21 cellular contexts compared by ENCODE assay signal in the genomic region with DNA sequence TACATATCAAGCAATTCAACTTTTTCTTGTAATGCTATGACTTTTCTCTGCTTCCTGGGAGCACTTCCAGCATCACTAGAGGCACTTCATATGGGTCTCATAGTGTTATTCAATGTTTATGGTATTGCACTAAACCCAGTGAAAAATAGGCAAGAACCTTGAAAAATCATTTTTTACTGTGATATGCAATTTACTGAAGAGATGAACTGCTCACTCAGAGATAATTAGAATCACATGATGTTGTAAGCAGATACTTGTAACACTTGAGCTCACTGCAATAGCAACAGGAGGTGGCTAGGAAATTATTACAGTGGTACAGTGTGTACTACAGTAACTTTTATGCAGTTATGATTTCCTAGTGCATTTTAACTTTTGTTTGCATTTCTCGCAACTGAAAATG.
"Had no signal": no experiment of that assay in that cellular context is flagged by ENCODE, and none has a peak within 500 bp of the region (broad histone marks: within the 10 kb centered on the region; RNA-seq: fewer than 3 reads in every experiment).

No MANE protein-coding gene starts in this region.

- H3K9me3 Mint-ChIP-seq: activated naive CD8-positive, alpha-beta T cell treated with anti-CD3 and anti-CD28 coated beads for 36 hours; immature natural killer cell; natural killer cell; T-helper 2 cell treated with Interferon-gamma antibody and Interleukin-4, amounts not matched to agents 5 μg/mL and 100 μg/mL, for 36 hours had no signal

- DNase-seq: activated CD4-positive, alpha-beta T cell treated with anti-CD3 and anti-CD28 coated beads, Interleukin-2, amount 50 U/mL, for 1 hour; activated CD4-positive, CD25-positive, alpha-beta regulatory T cell; activated CD8-positive, alpha-beta memory T cell treated with anti-CD3 and anti-CD28 coated beads for 24 hours; activated gamma-delta T cell treated with Interleukin-2 at 50 U/mL for 16 hours; activated naive CD8-positive, alpha-beta T cell treated with anti-CD3 and anti-CD28 coated beads for 36 hours; central memory CD4-positive, alpha-beta T cell; cortex of kidney; effector CD4-positive, alpha-beta T cell; foreskin melanocyte; head of caudate nucleus; immature natural killer cell; mesenchymal stem cell; natural killer cell; small intestine; stimulated activated CD4-positive, alpha-beta T cell treated with anti-CD3 and anti-CD28 coated beads, Interleukin-4, amount 100 ng/mL, for 24 hours; stimulated activated naive CD4-positive, alpha-beta T cell; substantia nigra; transverse colon had no signal

- H3K9me3 ChIP-seq: esophagus muscularis mucosa, transverse colon had no signal

- H3K4me1 ChIP-seq: esophagus muscularis mucosa, transverse colon had no signal

- H3K27me3 ChIP-seq: esophagus muscularis mucosa, transverse colon had no signal

- H3K4me3 ChIP-seq: esophagus muscularis mucosa, transverse colon had no signal

- H3K27ac ChIP-seq: esophagus muscularis mucosa, transverse colon had no signal

- H3K36me3 Mint-ChIP-seq: activated naive CD8-positive, alpha-beta T cell treated with anti-CD3 and anti-CD28 coated beads for 36 hours; brain; immature natural killer cell; natural killer cell had no signal

- H3K4me3 Mint-ChIP-seq: activated naive CD8-positive, alpha-beta T cell treated with anti-CD3 and anti-CD28 coated beads for 36 hours; brain; immature natural killer cell; natural killer cell; T-helper 2 cell treated with Interferon-gamma antibody and Interleukin-4, amounts not matched to agents 5 μg/mL and 100 μg/mL, for 36 hours had no signal

- H3K27ac Mint-ChIP-seq: activated naive CD8-positive, alpha-beta T cell treated with anti-CD3 and anti-CD28 coated beads for 36 hours; brain; immature natural killer cell; natural killer cell; T-helper 2 cell treated with Interferon-gamma antibody and Interleukin-4, amounts not matched to agents 5 μg/mL and 100 μg/mL, for 36 hours had no signal

- H3K4me1 Mint-ChIP-seq: activated naive CD8-positive, alpha-beta T cell treated with anti-CD3 and anti-CD28 coated beads for 36 hours; immature natural killer cell; natural killer cell had no signal

- H3K36me3 ChIP-seq: esophagus muscularis mucosa, transverse colon had no signal
